In the genomic region with DNA sequence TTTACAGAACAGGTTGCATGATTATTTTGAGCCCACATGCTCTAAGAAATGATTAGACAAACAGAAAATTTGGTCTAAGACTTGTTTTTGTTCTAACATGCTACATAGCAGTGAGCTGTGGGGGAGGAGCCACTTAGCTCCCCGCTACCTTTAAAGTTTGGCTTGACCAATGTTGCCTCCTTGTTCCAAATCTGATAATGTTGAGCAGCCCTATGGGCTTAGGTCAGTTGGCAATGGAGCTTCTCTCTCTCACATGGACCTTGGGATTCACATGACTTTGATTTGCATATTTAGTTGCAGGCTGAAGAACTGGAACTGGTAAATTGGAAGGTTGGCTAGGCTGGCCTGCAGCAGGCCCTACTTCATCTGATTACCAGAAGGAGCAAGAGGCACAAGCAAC, we compare ENCODE assay signal across 35 cellular contexts.
"Had no signal": no experiment of that assay in that cellular context is flagged by ENCODE, and none has a peak within 500 bp of the region (broad histone marks: within the 10 kb centered on the region; RNA-seq: fewer than 3 reads in every experiment).

No MANE protein-coding gene starts in this region.

- H3K9me3 ChIP-seq: MG63 had no signal

- H3K4me3 ChIP-seq: MG63 had no signal

- H3K27me3 ChIP-seq: MG63 had no signal

- H3K36me3 ChIP-seq: MG63 had no signal

- DNase-seq: Kasumi-1, MG63, MM.1S, MV-4-11, NCI-H1048, NCI-H1092, NCI-H1092 treated with DMSO at 0.1 percent for 48 hours, NCI-H1105, NCI-H1105 treated with DMSO at 0.1 percent for 48 hours, NCI-H1417, NCI-H1417 treated with DMSO at 0.1 percent for 48 hours, NCI-H1436, NCI-H1436 treated with DMSO at 0.1 percent for 48 hours, NCI-H146, NCI-H1694, NCI-H1694 treated with DMSO at 0.1 percent for 48 hours, NCI-H187, NCI-H187 treated with DMSO at 0.1 percent for 48 hours, NCI-H1930, NCI-H2029, NCI-H2029 treated with DMSO at 0.1 percent for 48 hours, NCI-H2081, NCI-H2081 treated with DMSO at 0.1 percent for 48 hours, NCI-H2107, NCI-H2171, NCI-H2171 treated with DMSO at 0.1 percent for 48 hours, NCI-H2227 treated with DMSO at 0.1 percent for 48 hours, NCI-H226, NCI-H345, NCI-H446, NCI-H446 treated with DMSO at 0.1 percent for 48 hours, NCI-H510A, NCI-H510A treated with DMSO at 0.1 percent for 48 hours, NCI-H524, NCI-H524 treated with DMSO at 0.1 percent for 48 hours had no signal
